22 cellular contexts compared by ENCODE assay signal in the genomic region with DNA sequence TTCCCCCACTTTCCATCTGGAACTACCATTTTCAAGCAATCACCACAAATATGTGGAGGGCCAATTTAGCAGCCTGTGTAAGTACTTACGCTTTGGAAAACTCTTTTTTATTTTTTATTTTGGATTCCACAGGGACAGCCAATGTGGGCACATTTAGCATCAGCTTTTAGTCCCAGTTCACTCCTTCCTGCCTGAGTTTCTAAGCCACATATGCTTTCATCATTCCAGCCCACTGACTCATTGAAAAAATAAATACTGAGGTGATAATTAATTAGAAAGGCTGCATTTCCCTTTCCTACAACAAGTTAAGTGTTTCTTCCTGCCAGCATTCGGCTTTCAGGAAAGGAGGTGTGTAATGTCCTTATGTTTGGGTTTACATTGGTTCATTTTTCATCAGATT.
A peak's percentile ranks its signal among the peaks of the same experiment; 100 is the strongest.
DNase-seq lines count a peak whose midpoint lies in the region; ATAC-seq and TF ChIP-seq lines count a peak whose summit lies in the region.
"Had no signal": no experiment of that assay in that cellular context is flagged by ENCODE, and none has a peak within 500 bp of the region (broad histone marks: within the 10 kb centered on the region; RNA-seq: fewer than 3 reads in every experiment).

No MANE protein-coding gene starts in this region.

- 71 to 83% methylated on average over 2 of the region's 2 CpGs for WGBS in testis, 2 donors

- H3K4me2 ChIP-seq in GM23338 (0 out of 2 replicates have a peak overlapping the region, but pooled peaks have one; percentile 9), fibroblast of lung (ENCODE audit: extremely low read depth, insufficient read depth, low read length) (no peak overlapping the region)
- H3K4me2 ChIP-seq: KMS-11 had no signal

- H3K27me3 ChIP-seq in GM23338 (ENCODE audit: insufficient read depth) (no peaks in the 10 kb centered on the region), fibroblast of lung (ENCODE audit: control insufficient read depth, insufficient read depth, low read length) (no peaks in the 10 kb centered on the region), testis (no peaks in the 10 kb centered on the region)
- H3K27me3 ChIP-seq: brain microvascular endothelial cell, SJSA1 had no signal

- POLR2A ChIA-PET in RWPE1 (lab: Yijun Ruan, JAX; ENCODE audit: low non-redundant PET) = no interaction called here
- POLR2A ChIA-PET in activated CD4-positive, alpha-beta memory T cell treated with anti-CD3 and anti-CD28 coated beads for 36 hours (lab: Charles Lee) = no interaction called here

- TF ChIP-seq POLR2A in testis (IDR thresholded peaks at IDR 0.05) = no peak

- intact Hi-C loops in activated CD4-positive, alpha-beta memory T cell treated with anti-CD3 and anti-CD28 coated beads for 36 hours (cut with micrococcal nuclease) = no loop called here
- intact Hi-C loops in testis (cut with DNase I; ENCODE audit: low total_unique reads) = no loop called here

- no peaks in the 10 kb centered on the region for H3K36me3 ChIP-seq in GM23338 (ENCODE audit: insufficient read depth)
- no peaks in the 10 kb centered on the region for H3K36me3 ChIP-seq in fibroblast of lung (ENCODE audit: control insufficient read depth, insufficient read depth, low read length)
- no peaks in the 10 kb centered on the region for H3K36me3 ChIP-seq in testis (ENCODE audit: low read depth, missing control alignments)
- H3K36me3 ChIP-seq: brain microvascular endothelial cell, left ventricle myocardium inferior, SJSA1 had no signal

- no peaks in the 10 kb centered on the region for H3K9me2 ChIP-seq in GM23338 (ENCODE audit: insufficient read depth)

- H3K27ac ChIP-seq in GM23338 (ENCODE audit: low read depth) (no peak overlapping the region), RWPE1 (no peak overlapping the region), fibroblast of lung (ENCODE audit: insufficient read depth, low read length) (no peak overlapping the region), testis (no peak overlapping the region)
- H3K27ac ChIP-seq: brain microvascular endothelial cell, HL-60, KMS-11, left ventricle myocardium inferior, SJSA1 had no signal

- DNase-seq in GM23338 (ENCODE audit: low spot score) (no peak), RWPE1 (ENCODE audit: low spot score) (peak; percentile 28), fibroblast of lung (ENCODE audit: low read depth in 2 of 2) (peak; percentile 29 to 80), retinal pigment epithelial cell (ENCODE audit: low read depth) (peak; percentile 66), testis (no peak), pons (ENCODE audit: low spot score) (no peak)
- DNase-seq in activated CD4-positive, alpha-beta memory T cell treated with anti-CD3 and anti-CD28 coated beads for 36 hours = no peak
- DNase-seq: activated CD4-positive, alpha-beta T cell treated with anti-CD3 and anti-CD28 coated beads, Interleukin-2, amount 10 ng/mL, durations not matched to agents 7 days and 5 days; activated naive CD4-positive, alpha-beta T cell treated with anti-CD3 and anti-CD28 coated beads, Interleukin-2, amount 50 U/mL, for 16 hours; brain microvascular endothelial cell; DMS79; foreskin fibroblast; left ventricle myocardium inferior; posterior cingulate gyrus; stimulated activated CD4-positive, alpha-beta T cell treated with anti-CD3 and anti-CD28 coated beads, Interleukin-12 subunit alpha, Interleukin-12 subunit beta, amount 100 ng/mL, for 4 hours; stimulated activated naive CD4-positive, alpha-beta T cell; T1000 had no signal

- 0 out of 2 replicates have a peak overlapping the region, but pooled peaks have one; percentile 27 for H3K27ac Mint-ChIP-seq in GM23338
- no peak overlapping the region for H3K27ac Mint-ChIP-seq in activated CD4-positive, alpha-beta memory T cell treated with anti-CD3 and anti-CD28 coated beads for 36 hours
- H3K27ac Mint-ChIP-seq: activated CD4-positive, alpha-beta T cell treated with anti-CD3 and anti-CD28 coated beads, Interleukin-2, amount 10 ng/mL, durations not matched to agents 7 days and 5 days; CD14-positive monocyte; type B pancreatic cell had no signal

- peaks cover 45% of the 10 kb centered on the region for H3K4me1 Mint-ChIP-seq in GM23338
- H3K4me1 Mint-ChIP-seq in activated CD4-positive, alpha-beta memory T cell treated with anti-CD3 and anti-CD28 coated beads for 36 hours (ENCODE audit: low read depth) = no peaks in the 10 kb centered on the region
- H3K4me1 Mint-ChIP-seq: activated CD4-positive, alpha-beta T cell treated with anti-CD3 and anti-CD28 coated beads, Interleukin-2, amount 10 ng/mL, durations not matched to agents 7 days and 5 days; CD14-positive monocyte had no signal

- no peak overlapping the region for H3K4me3 Mint-ChIP-seq in GM23338
- H3K4me3 Mint-ChIP-seq in activated CD4-positive, alpha-beta memory T cell treated with anti-CD3 and anti-CD28 coated beads for 36 hours = no peak overlapping the region
- H3K4me3 Mint-ChIP-seq: activated CD4-positive, alpha-beta T cell treated with anti-CD3 and anti-CD28 coated beads, Interleukin-2, amount 10 ng/mL, durations not matched to agents 7 days and 5 days; CD14-positive monocyte; type B pancreatic cell had no signal

- ATAC-seq in GM23338 = no peak

- no peak for TF ChIP-seq CTCF in GM23338 (conservative IDR thresholded peaks at IDR 0.05; ENCODE audit: low read depth in 2 of 2)
- TF ChIP-seq CTCF in RWPE1 (conservative IDR thresholded peaks at IDR 0.05; ENCODE audit: low read depth) = no peak
- no peak for TF ChIP-seq CTCF in fibroblast of lung (conservative IDR thresholded peaks at IDR 0.05 in 1 of 2, IDR thresholded peaks at IDR 0.05 in 1 of 2; ENCODE audit: low read depth in 1 of 2, low read length in 2 of 2)
- TF ChIP-seq CTCF in retinal pigment epithelial cell (conservative IDR thresholded peaks at IDR 0.05; ENCODE audit: low read depth, low read length) = no peak
- TF ChIP-seq CTCF in testis (IDR thresholded peaks at IDR 0.05) = no peak

- H3K36me3 Mint-ChIP-seq in GM23338 (ENCODE audit: low read depth) = no peaks in the 10 kb centered on the region
- no peaks in the 10 kb centered on the region for H3K36me3 Mint-ChIP-seq in activated CD4-positive, alpha-beta memory T cell treated with anti-CD3 and anti-CD28 coated beads for 36 hours
- H3K36me3 Mint-ChIP-seq: CD14-positive monocyte, type B pancreatic cell had no signal

- H3K9me3 Mint-ChIP-seq in GM23338 = no peaks in the 10 kb centered on the region
- no peaks in the 10 kb centered on the region for H3K9me3 Mint-ChIP-seq in activated CD4-positive, alpha-beta memory T cell treated with anti-CD3 and anti-CD28 coated beads for 36 hours
- H3K9me3 Mint-ChIP-seq: activated CD4-positive, alpha-beta T cell treated with anti-CD3 and anti-CD28 coated beads, Interleukin-2, amount 10 ng/mL, durations not matched to agents 7 days and 5 days; type B pancreatic cell had no signal

- H3K4me1 ChIP-seq in GM23338 (ENCODE audit: insufficient read depth) = peaks cover 40% of the 10 kb centered on the region
- H3K4me1 ChIP-seq in fibroblast of lung (ENCODE audit: control insufficient read depth, extremely low read depth, insufficient read depth, low read length) = no peaks in the 10 kb centered on the region
- no peaks in the 10 kb centered on the region for H3K4me1 ChIP-seq in testis
- H3K4me1 ChIP-seq: left ventricle myocardium inferior had no signal

- H3K27me3 Mint-ChIP-seq in GM23338 (ENCODE audit: insufficient read depth, low read depth, poor library complexity) = no peaks in the 10 kb centered on the region
- H3K27me3 Mint-ChIP-seq in activated CD4-positive, alpha-beta memory T cell treated with anti-CD3 and anti-CD28 coated beads for 36 hours = no peaks in the 10 kb centered on the region
- H3K27me3 Mint-ChIP-seq: activated CD4-positive, alpha-beta T cell treated with anti-CD3 and anti-CD28 coated beads, Interleukin-2, amount 10 ng/mL, durations not matched to agents 7 days and 5 days had no signal

- H3K9me3 ChIP-seq in fibroblast of lung (ENCODE audit: control insufficient read depth, insufficient read depth, low read depth, low read length) = no peaks in the 10 kb centered on the region
- no peaks in the 10 kb centered on the region for H3K9me3 ChIP-seq in testis
- H3K9me3 ChIP-seq: left ventricle myocardium inferior, SJSA1 had no signal

- H3K9ac ChIP-seq in fibroblast of lung (ENCODE audit: insufficient read depth, low read length) = no peak overlapping the region
- H3K9ac ChIP-seq: KMS-11 had no signal

- H3K79me2 ChIP-seq in GM23338 (replicated peaks; ENCODE audit: insufficient read depth) = no peaks in the 10 kb centered on the region
- H3K79me2 ChIP-seq in fibroblast of lung (ENCODE audit: control insufficient read depth, insufficient read depth, low read length) = no peaks in the 10 kb centered on the region

- no peaks in the 10 kb centered on the region for H3F3A ChIP-seq in GM23338 (replicated peaks; ENCODE audit: low read depth)

- H4K20me1 ChIP-seq in GM23338 (replicated peaks; ENCODE audit: insufficient read depth) = no peaks in the 10 kb centered on the region
- no peaks in the 10 kb centered on the region for H4K20me1 ChIP-seq in fibroblast of lung (ENCODE audit: control insufficient read depth, extremely low read depth, insufficient read depth, low read length)

- H3K4me3 ChIP-seq in GM23338 (no peak overlapping the region), fibroblast of lung (replicated peaks in 1 of 4; ENCODE audit: control extremely low read depth in 1 of 4, insufficient read depth in 1 of 4, low read depth in 3 of 4, low read length in 4 of 4) (no peak overlapping the region), retinal pigment epithelial cell (ENCODE audit: low read length) (no peak overlapping the region), testis (no peak overlapping the region)
- H3K4me3 ChIP-seq: left ventricle myocardium inferior, SJSA1 had no signal

- H2AFZ ChIP-seq in GM23338 (no peak overlapping the region), fibroblast of lung (ENCODE audit: low read length) (no peak overlapping the region)

- CTCF ChIA-PET in RWPE1 (lab: Yijun Ruan, JAX) = interaction anchor here (0.6 kb wide), 1 partner anchor 13 kb away, joined by 5 read pairs; no protein-coding TSS in a partner anchor
- CTCF ChIA-PET in activated CD4-positive, alpha-beta memory T cell treated with anti-CD3 and anti-CD28 coated beads for 36 hours (lab: Charles Lee) = no interaction called here

TF ChIP-seq in GM23338, 12 proteins besides CTCF, POLR2A, EP300 and RAD21 (continues in another document):
- no peak for TF ChIP-seq ZNF331 (CRISPR knock-in tag; IDR thresholded peaks at IDR 0.05; ENCODE audit: low read depth)
- TF ChIP-seq STAT1 (IDR thresholded peaks at IDR 0.05; ENCODE audit: unreplicated experiment) = no peak
- no peak for TF ChIP-seq EZH2phosphoT487 (IDR thresholded peaks at IDR 0.05; ENCODE audit: unreplicated experiment)
- no peak for TF ChIP-seq NANOG (IDR thresholded peaks at IDR 0.05; ENCODE audit: borderline replicate concordance)
- no peak for TF ChIP-seq ZNF114 (CRISPR knock-in tag; IDR thresholded peaks at IDR 0.05)

Comparison
In these comparisons a context has a peak if more than half of its experiments do, and no peak if none do; other contexts are left out.
1. DNase-seq: peak in RWPE1 (single experiment), fibroblast of lung (2 of 2) and retinal pigment epithelial cell (single experiment); none in GM23338 (single experiment), activated CD4-positive, alpha-beta memory T cell treated with anti-CD3 and anti-CD28 coated beads for 36 hours (single experiment), testis (single experiment) and pons (single experiment).